1 cellular context compared by ENCODE assay signal in the genomic region with DNA sequence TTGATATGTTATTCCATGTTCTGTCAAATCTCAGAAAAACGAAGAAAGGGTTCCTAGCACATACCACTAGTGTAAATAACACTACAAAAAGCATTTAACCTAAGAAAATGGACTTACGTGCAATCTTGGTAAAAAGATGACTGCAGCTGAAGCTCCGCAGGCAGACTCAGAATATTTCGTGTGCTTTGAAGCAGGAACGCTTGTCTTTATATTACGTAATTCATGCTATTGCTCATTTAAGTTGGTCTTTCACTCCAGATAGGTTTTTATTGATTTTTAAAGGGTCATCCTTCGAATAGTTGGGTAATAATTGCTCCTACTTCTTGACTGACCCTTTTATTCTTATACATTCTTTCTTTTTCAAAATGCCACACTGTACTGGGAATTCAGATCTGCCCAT.
TF ChIP-seq lines count a peak whose summit lies in the region.

No MANE protein-coding gene starts in this region.

TF ChIP-seq in HepG2, 621 proteins besides CTCF, POLR2A, EP300 and RAD21 (continued from another document):
- TF ChIP-seq, protein P1, sequence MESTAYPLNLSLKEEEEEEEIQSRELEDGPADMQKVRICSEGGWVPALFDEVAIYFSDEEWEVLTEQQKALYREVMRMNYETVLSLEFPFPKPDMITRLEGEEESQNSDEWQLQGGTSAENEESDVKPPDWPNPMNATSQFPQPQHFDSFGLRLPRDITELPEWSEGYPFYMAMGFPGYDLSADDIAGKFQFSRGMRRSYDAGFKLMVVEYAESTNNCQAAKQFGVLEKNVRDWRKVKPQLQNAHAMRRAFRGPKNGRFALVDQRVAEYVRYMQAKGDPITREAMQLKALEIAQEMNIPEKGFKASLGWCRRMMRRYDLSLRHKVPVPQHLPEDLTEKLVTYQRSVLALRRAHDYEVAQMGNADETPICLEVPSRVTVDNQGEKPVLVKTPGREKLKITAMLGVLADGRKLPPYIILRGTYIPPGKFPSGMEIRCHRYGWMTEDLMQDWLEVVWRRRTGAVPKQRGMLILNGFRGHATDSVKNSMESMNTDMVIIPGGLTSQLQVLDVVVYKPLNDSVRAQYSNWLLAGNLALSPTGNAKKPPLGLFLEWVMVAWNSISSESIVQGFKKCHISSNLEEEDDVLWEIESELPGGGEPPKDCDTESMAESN (CRISPR knock-in tag; conservative IDR thresholded peaks at IDR 0.05): no peak
